In the genomic region with DNA sequence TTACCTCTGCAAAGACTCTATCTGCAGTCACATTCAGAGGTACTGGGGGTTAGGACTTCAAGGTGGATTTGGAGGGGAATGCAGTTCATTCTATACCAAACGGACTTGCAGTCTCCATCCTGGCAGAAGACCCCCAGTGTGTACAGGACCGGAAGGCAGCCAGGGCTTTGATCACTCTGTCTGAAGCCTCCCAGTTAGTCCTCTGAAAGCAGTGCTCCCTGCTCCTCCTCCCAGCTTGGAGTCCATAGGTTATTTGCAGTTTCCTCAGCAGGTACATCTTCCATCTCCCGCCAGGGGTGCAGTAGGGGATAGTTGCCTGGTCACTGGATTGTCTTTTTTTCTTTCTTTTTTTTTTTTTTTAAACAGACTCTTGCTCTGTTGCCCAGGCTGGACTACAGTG, we compare ENCODE assay signal across 21 cellular contexts.
DNase-seq lines count a peak whose midpoint lies in the region; ATAC-seq, FAIRE-seq and TF ChIP-seq lines count a peak whose summit lies in the region.
"Had no signal": no experiment of that assay in that cellular context is flagged by ENCODE, and none has a peak within 500 bp of the region (broad histone marks: within the 10 kb centered on the region; RNA-seq: fewer than 3 reads in every experiment).

No MANE protein-coding gene starts in this region.

- H3K9me3 ChIP-seq in HepG2 (ENCODE audit: low read length) (no peaks in the 10 kb centered on the region), right lobe of liver (no peaks in the 10 kb centered on the region)
- H3K9me3 ChIP-seq: Caco-2 had no signal

- H3K4me3 ChIP-seq in HepG2 (replicated peaks in 1 of 3; ENCODE audit: insufficient read depth in 1 of 3, low read depth in 2 of 3, low read length in 3 of 3) = no peak overlapping the region
- H3K4me3 ChIP-seq in right lobe of liver = no peak overlapping the region
- H3K4me3 ChIP-seq: A549; BLaER1 treated with 17β-estradiol and CSF1 and Interleukin-3, amounts not matched to agents 10 nM and 100 nM had no signal

- H3K4me1 ChIP-seq in HepG2 (ENCODE audit: insufficient read depth, low read length) (no peaks in the 10 kb centered on the region), right lobe of liver (no peaks in the 10 kb centered on the region)
- H3K4me1 ChIP-seq: A549, Caco-2 had no signal

- H3K27ac ChIP-seq in HepG2 (ENCODE audit: extremely low read length, insufficient read depth, low read length) (no peak overlapping the region), right lobe of liver (no peak overlapping the region)
- H3K27ac ChIP-seq: 22Rv1; A549; BLaER1 treated with 17β-estradiol and CSF1 and Interleukin-3, amounts not matched to agents 10 nM and 100 nM; C4-2B had no signal

- H3K4me3 Mint-ChIP-seq in chondrocyte (ENCODE audit: unreplicated experiment) = no peak overlapping the region
- H3K4me3 Mint-ChIP-seq: B cell; CD4-positive, alpha-beta T cell; CD8-positive, alpha-beta T cell had no signal

- H3K27me3 ChIP-seq in HepG2 (ENCODE audit: control insufficient read depth in 1 of 2, insufficient read depth in 2 of 2, low read length in 2 of 2) (no peaks in the 10 kb centered on the region; a peak in 1 of 5 replicates), right lobe of liver (no peaks in the 10 kb centered on the region)
- H3K27me3 ChIP-seq: BLaER1 treated with 17β-estradiol and CSF1 and Interleukin-3, amounts not matched to agents 10 nM and 100 nM had no signal

- H3K36me3 ChIP-seq in HepG2 (replicated peaks in 1 of 2; ENCODE audit: control insufficient read depth in 1 of 2, insufficient read depth in 2 of 2, low read length in 2 of 2) (no peaks in the 10 kb centered on the region), right lobe of liver (no peaks in the 10 kb centered on the region)
- H3K36me3 ChIP-seq: BLaER1 treated with 17β-estradiol and CSF1 and Interleukin-3, amounts not matched to agents 10 nM and 100 nM had no signal

- POLR2A ChIA-PET in HepG2 (lab: Yijun Ruan, JAX) = no interaction called here

- peaks cover 8% of the 10 kb centered on the region for H3K27me3 Mint-ChIP-seq in chondrocyte (ENCODE audit: low read depth)

- CTCF ChIA-PET in HepG2 (lab: Yijun Ruan, JAX; ENCODE audit: low intra/inter-chr PET ratio, low total read pairs) = no interaction called here

- WGBS in HepG2 (ENCODE audit: low lambda C conversion rate) = 32% methylated on average over 3 of the region's 3 CpGs
- WGBS in right lobe of liver (ENCODE audit: insufficient coverage, low coverage, low lambda C conversion rate, missing lambda C conversion rate) = 0% methylated on average over 1 of the region's 3 CpGs

- H3K79me2 ChIP-seq in HepG2 (ENCODE audit: insufficient read depth, low read length) = no peaks in the 10 kb centered on the region

- no peak overlapping the region for H2AFZ ChIP-seq in HepG2 (ENCODE audit: low read length)

- H3K9ac ChIP-seq in HepG2 (ENCODE audit: insufficient read depth, low read depth, low read length) = no peak overlapping the region
- H3K9ac ChIP-seq: BLaER1 treated with 17β-estradiol and CSF1 and Interleukin-3, amounts not matched to agents 10 nM and 100 nM had no signal

- intact Hi-C loops in HepG2 (cut with micrococcal nuclease; ENCODE audit: unreplicated experiment) = no loop called here
- intact Hi-C loops in right lobe of liver (cut with DNase I) = no loop called here

- FAIRE-seq in HepG2 (lab: Jason Lieb, UNC) = no peak
- FAIRE-seq: A549, D721Med, G401.6, GM12891, GM19239 had no signal

- H3K36me3 Mint-ChIP-seq in chondrocyte (ENCODE audit: low read depth) = no peaks in the 10 kb centered on the region
- H3K36me3 Mint-ChIP-seq: CD8-positive, alpha-beta T cell had no signal

- BruUV-seq in HepG2 (replicated peaks; lab: Mats Ljungman, UMichigan) = no TSS peak

- DNase-seq in activated effector memory CD4-positive, alpha-beta T cell treated with anti-CD3 and anti-CD28 coated beads, Interleukin-2, amount 50 U/mL, for 16 hours = peak; percentile 5
- no peak for DNase-seq in activated effector memory CD4-positive, alpha-beta T cell treated with Interleukin-2 at 50 U/mL for 16 hours
- DNase-seq in HepG2 (ENCODE audit: low spot score) (no peak), right lobe of liver (no peak), chondrocyte (ENCODE audit: low spot score) (no peak)
- DNase-seq: AML-193; Caco-2; Calu3; CD4-positive, alpha-beta T cell; CD8-positive, alpha-beta T cell; DMS79 treated with DMSO at 0.1 percent for 48 hours; GF-D8 had no signal

- no peak overlapping the region for H3K27ac Mint-ChIP-seq in chondrocyte (ENCODE audit: unreplicated experiment)
- H3K27ac Mint-ChIP-seq: B cell; CD4-positive, alpha-beta T cell; CD8-positive, alpha-beta T cell had no signal

- no peak for ATAC-seq in HepG2
- no peak for ATAC-seq in right lobe of liver
- ATAC-seq: A549; CD8-positive, alpha-beta T cell had no signal

- TF ChIP-seq POLR2A in HepG2 (IDR thresholded peaks at IDR 0.05; ENCODE audit: insufficient read depth in 1 of 2, low read depth in 2 of 2, low read length in 2 of 2) = no peak
- no peak for TF ChIP-seq POLR2A in right lobe of liver (IDR thresholded peaks at IDR 0.05)

- H4K20me1 ChIP-seq in HepG2 (ENCODE audit: insufficient read depth, low read length) = no peaks in the 10 kb centered on the region
- H4K20me1 ChIP-seq: BLaER1 treated with 17β-estradiol and CSF1 and Interleukin-3, amounts not matched to agents 10 nM and 100 nM had no signal

- no peak for TF ChIP-seq CTCF in HepG2 (CRISPR knock-in tag; IDR thresholded peaks at IDR 0.05)
- TF ChIP-seq CTCF in right lobe of liver (IDR thresholded peaks at IDR 0.05) = no peak
- no peak for TF ChIP-seq CTCF in chondrocyte (IDR thresholded peaks at IDR 0.05)

- H3K4me2 ChIP-seq in HepG2 (ENCODE audit: low read depth, low read length) = no peak overlapping the region
- H3K4me2 ChIP-seq: A549; BLaER1 treated with 17β-estradiol and CSF1 and Interleukin-3, amounts not matched to agents 10 nM and 100 nM had no signal

- no peak for TF ChIP-seq RAD21 in HepG2 (CRISPR knock-in tag; IDR thresholded peaks at IDR 0.05)

- no peaks in the 10 kb centered on the region for H3K4me1 Mint-ChIP-seq in chondrocyte (ENCODE audit: low read depth)
- H3K4me1 Mint-ChIP-seq: B cell had no signal

- TF ChIP-seq EP300 in HepG2 (IDR thresholded peaks at IDR 0.05; ENCODE audit: low read depth in 2 of 2, low read length in 2 of 2) (no peak), HepG2 (CRISPR knock-in tag; IDR thresholded peaks at IDR 0.05; ENCODE audit: borderline replicate concordance) (no peak)

- in situ Hi-C loops in HepG2 (cut with HindIII; ENCODE audit: extremely low pct_ligation_motif_present, low pct_unique_long_range_greater_than_20kb) = no loop called here

- peaks cover 19% of the 10 kb centered on the region for H3K9me3 Mint-ChIP-seq in chondrocyte (ENCODE audit: low read depth)

TF ChIP-seq in HepG2, 621 proteins besides CTCF, POLR2A, EP300 and RAD21:
- TF ChIP-seq, protein P1, sequence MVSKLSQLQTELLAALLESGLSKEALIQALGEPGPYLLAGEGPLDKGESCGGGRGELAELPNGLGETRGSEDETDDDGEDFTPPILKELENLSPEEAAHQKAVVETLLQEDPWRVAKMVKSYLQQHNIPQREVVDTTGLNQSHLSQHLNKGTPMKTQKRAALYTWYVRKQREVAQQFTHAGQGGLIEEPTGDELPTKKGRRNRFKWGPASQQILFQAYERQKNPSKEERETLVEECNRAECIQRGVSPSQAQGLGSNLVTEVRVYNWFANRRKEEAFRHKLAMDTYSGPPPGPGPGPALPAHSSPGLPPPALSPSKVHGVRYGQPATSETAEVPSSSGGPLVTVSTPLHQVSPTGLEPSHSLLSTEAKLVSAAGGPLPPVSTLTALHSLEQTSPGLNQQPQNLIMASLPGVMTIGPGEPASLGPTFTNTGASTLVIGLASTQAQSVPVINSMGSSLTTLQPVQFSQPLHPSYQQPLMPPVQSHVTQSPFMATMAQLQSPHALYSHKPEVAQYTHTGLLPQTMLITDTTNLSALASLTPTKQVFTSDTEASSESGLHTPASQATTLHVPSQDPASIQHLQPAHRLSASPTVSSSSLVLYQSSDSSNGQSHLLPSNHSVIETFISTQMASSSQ (IDR thresholded peaks at IDR 0.05; ENCODE audit: low read depth) = no peak
- TF ChIP-seq, protein P1 (CRISPR knock-in tag; IDR thresholded peaks at IDR 0.05; ENCODE audit: borderline replicate concordance) = no peak
- TF ChIP-seq, protein P2, sequence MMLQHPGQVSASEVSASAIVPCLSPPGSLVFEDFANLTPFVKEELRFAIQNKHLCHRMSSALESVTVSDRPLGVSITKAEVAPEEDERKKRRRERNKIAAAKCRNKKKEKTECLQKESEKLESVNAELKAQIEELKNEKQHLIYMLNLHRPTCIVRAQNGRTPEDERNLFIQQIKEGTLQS (CRISPR knock-in tag; IDR thresholded peaks at IDR 0.05) = no peak
- TF ChIP-seq ZNF263 (CRISPR knock-in tag; IDR thresholded peaks at IDR 0.05) = peak; percentile 75
